ENCODE assay signal across 11 cellular contexts in genomic region chr7:1158203-1159126, GRCh38. TPM values are rescaled to one million over a fixed set of nuclear protein-coding genes. Genes with fewer than 3 reads are reported as not detected.
A peak's percentile ranks its signal among the peaks of the same experiment; 100 is the strongest.
DNase-seq lines count a peak whose midpoint lies in the region; ATAC-seq, FAIRE-seq and TF ChIP-seq lines count a peak whose summit lies in the region.
"Had no signal": no experiment of that assay in that cellular context is flagged by ENCODE, and none has a peak within 500 bp of the region (broad histone marks: within the 10 kb centered on the region; RNA-seq: fewer than 3 reads in every experiment).

No MANE protein-coding gene starts in this region.

- no peak overlapping the region for H2AFZ ChIP-seq in K562 (ENCODE audit: low read depth, low read length)
- H2AFZ ChIP-seq in mesenchymal stem cell (ENCODE audit: low read depth, low read length): no peak overlapping the region

- H3K36me3 ChIP-seq in K562 (ENCODE audit: control insufficient read depth, insufficient read depth, low read length) (peaks cover 43% of the 10 kb centered on the region; the same call in 2 of the 3 replicates), mesenchymal stem cell (ENCODE audit: control insufficient read depth in 1 of 2, insufficient read depth in 2 of 2, low read depth in 1 of 2, low read length in 2 of 2) (peaks cover 34 to 52% of the 10 kb centered on the region in 2 experiments)

- CTCF ChIA-PET in K562 (lab: Yijun Ruan, JAX; ENCODE audit: low intra/inter-chr PET ratio): interaction anchor here (0.6 kb wide), 1 partner anchor 371 kb away, joined by 3 read pairs; no protein-coding TSS in a partner anchor

- TF ChIP-seq CTCF in K562 (IDR thresholded peaks at IDR 0.05 in 2 of 3, conservative IDR thresholded peaks at IDR 0.05 in 1 of 3; ENCODE audit: insufficient read depth in 2 of 3, low read depth in 1 of 3, low read length in 3 of 3): no peak

- in situ Hi-C loops in K562 (cut with MboI): loop anchor here (25.0 kb wide), 1 partner anchor 171 kb away; the partner anchor contains the start of genes COX19 and CYP2W1

- TF ChIP-seq POLR2A in K562 (conservative IDR thresholded peaks at IDR 0.05): no peak

- H4K20me1 ChIP-seq in K562 (replicated peaks; ENCODE audit: control insufficient read depth, insufficient read depth, low read length): 0 out of 2 replicates have a peak, but pooled peaks cover 5% of the 10 kb centered on the region

- ATAC-seq in Right ventricle myocardium inferior (no peak), left ventricle myocardium superior (no peak), K562 (no peak)

- H3K9me1 ChIP-seq in K562 (ENCODE audit: control insufficient read depth, insufficient read depth, low read length): no peaks in the 10 kb centered on the region

- DNase-seq in Right ventricle myocardium inferior (ENCODE audit: missing footprints) (peak; percentile 14), left ventricle myocardium superior (no peak), K562 (ENCODE audit: extremely low read depth in 1 of 4, low spot score in 3 of 4) (peak in 2 of 4 experiments; percentile 23 to 29), mesenchymal stem cell (no peak), urothelium cell line (ENCODE audit: low spot score) (no peak), iPS-NIHi11 (ENCODE audit: low spot score) (no peak), OCI-M2 (lab: John Stamatoyannopoulos, UW; ENCODE audit: unreplicated experiment) (no peak), SW480 (ENCODE audit: low spot score) (no peak)
- DNase-seq: GF-D8, NCI-H2081 treated with DMSO at 0.1 percent for 48 hours had no signal

- H3K4ac ChIP-seq in mesenchymal stem cell (ENCODE audit: low read depth in 1 of 2, low read length in 2 of 2): no peak overlapping the region

- H3K9ac ChIP-seq in K562 (ENCODE audit: insufficient read depth in 1 of 2, low read depth in 2 of 2, low read length in 2 of 2): peak overlapping the region; percentile 91 to 98
- peak overlapping the region; percentile 98 for H3K9ac ChIP-seq in mesenchymal stem cell (ENCODE audit: low read length)

- H3K4me1 ChIP-seq in K562 (replicated peaks in 1 of 2; ENCODE audit: control insufficient read depth in 2 of 2, insufficient read depth in 2 of 2, low read length in 2 of 2) (peaks cover 0 to 23% of the 10 kb centered on the region in 2 experiments; a peak in 3 of 5 replicates), mesenchymal stem cell (ENCODE audit: control insufficient read depth, insufficient read depth, low read depth, low read length) (peaks cover 32% of the 10 kb centered on the region)

- H3K79me1 ChIP-seq in mesenchymal stem cell (replicated peaks; ENCODE audit: low read length, poor library complexity, severe bottlenecking): peaks cover 29% of the 10 kb centered on the region

- FAIRE-seq in K562 (lab: Jason Lieb, UNC) (peak; percentile 65), urothelium cell line (lab: Jason Lieb, UNC) (peak; percentile 67)
- FAIRE-seq: islet of Langerhans had no signal

- H2BK15ac ChIP-seq in mesenchymal stem cell (ENCODE audit: low read depth, poor library complexity, severe bottlenecking): no peak overlapping the region

- H4K91ac ChIP-seq in mesenchymal stem cell (ENCODE audit: low read length): no peak overlapping the region

- BruUV-seq in K562 (replicated peaks; lab: Mats Ljungman, UMichigan): TSS peak; percentile 58

- H3K18ac ChIP-seq in mesenchymal stem cell (ENCODE audit: low read depth in 1 of 2, low read length in 2 of 2): no peak overlapping the region

- TF ChIP-seq RAD21 in K562 (CRISPR knock-in tag; conservative IDR thresholded peaks at IDR 0.05 in 1 of 2, IDR thresholded peaks at IDR 0.05 in 1 of 2): no peak

- H3K27me3 ChIP-seq in K562 (ENCODE audit: control insufficient read depth in 2 of 2, insufficient read depth in 2 of 2, low read length in 2 of 2) (no peaks in the 10 kb centered on the region), mesenchymal stem cell (ENCODE audit: control insufficient read depth in 1 of 2, insufficient read depth in 1 of 2, low read length in 2 of 2) (no peaks in the 10 kb centered on the region)

- H2AK5ac ChIP-seq in mesenchymal stem cell (ENCODE audit: low read length, severe bottlenecking): no peak overlapping the region

- no peak overlapping the region for H3K23ac ChIP-seq in mesenchymal stem cell (ENCODE audit: low read length in 2 of 2)

- intact Hi-C loops in Right ventricle myocardium inferior (cut with DNase I) (no loop called here), left ventricle myocardium superior (cut with micrococcal nuclease) (no loop called here), K562 (cut with micrococcal nuclease) (no loop called here)

- WGBS in K562 (ENCODE audit: insufficient coverage, low coverage, missing lambda C conversion rate): 32% methylated on average over 25 of the region's 25 CpGs
- WGBS in mesenchymal stem cell: 76% methylated on average over 25 of the region's 25 CpGs

- H3K4me3 ChIP-seq in K562 (peak overlapping the region; percentile 99), mesenchymal stem cell (ENCODE audit: insufficient read depth in 1 of 2, low read depth in 1 of 2, low read length in 2 of 2) (peak overlapping the region; percentile 66 to 100)

- H3K27ac ChIP-seq in K562 (ENCODE audit: extremely low read depth, low read depth, low read length) (no peak overlapping the region; the same call in 2 of the 3 replicates), mesenchymal stem cell (ENCODE audit: low read length, poor library complexity, severe bottlenecking) (no peak overlapping the region)

- no peak for TF ChIP-seq EP300 in K562 (IDR thresholded peaks at IDR 0.05; ENCODE audit: low read length)

- H3K4me2 ChIP-seq in K562 (ENCODE audit: insufficient read depth, low read length) (peak overlapping the region; percentile 71), mesenchymal stem cell (ENCODE audit: low read length, poor library complexity, severe bottlenecking) (peak overlapping the region; percentile 97)

- no peak overlapping the region for H4K8ac ChIP-seq in mesenchymal stem cell (ENCODE audit: low read length)

- no peak overlapping the region for H3K14ac ChIP-seq in mesenchymal stem cell (ENCODE audit: low read length in 2 of 2)

- no peak overlapping the region for H2BK5ac ChIP-seq in mesenchymal stem cell (ENCODE audit: low read depth, low read length, poor library complexity, severe bottlenecking)

- no peaks in the 10 kb centered on the region for H3K9me3 ChIP-seq in K562 (replicated peaks; ENCODE audit: control insufficient read depth, insufficient read depth, low read depth, low read length)
- H3K9me3 ChIP-seq in mesenchymal stem cell (ENCODE audit: control insufficient read depth, low read length): no peaks in the 10 kb centered on the region

- peak overlapping the region in 1 of 2 experiments; percentile 22 for H2BK12ac ChIP-seq in mesenchymal stem cell (ENCODE audit: low read length in 2 of 2)

- peaks cover 37% of the 10 kb centered on the region for H3K79me2 ChIP-seq in K562 (ENCODE audit: control insufficient read depth, insufficient read depth, low read length)

- POLR2A ChIA-PET in K562 (lab: Yijun Ruan, JAX): interaction anchor here (1.2 kb wide), 1 partner anchor 20 kb away, joined by 4 read pairs; a partner anchor contains a TSS

- no peak overlapping the region for H2BK120ac ChIP-seq in mesenchymal stem cell (ENCODE audit: low read depth, low read length)

TF ChIP-seq in K562, 482 proteins besides CTCF, POLR2A, EP300 and RAD21:
- TF ChIP-seq RFX1 (IDR thresholded peaks at IDR 0.05): no peak
- TF ChIP-seq ZNF197 (CRISPR knock-in tag; IDR thresholded peaks at IDR 0.05; ENCODE audit: low read depth): no peak
- TF ChIP-seq ZNF75A (CRISPR knock-in tag; IDR thresholded peaks at IDR 0.05): no peak
- no peak for TF ChIP-seq FOXJ2 (tag; IDR thresholded peaks at IDR 0.05)
- TF ChIP-seq ZNF143 (CRISPR knock-in tag; IDR thresholded peaks at IDR 0.05): 0 out of 2 replicates have a peak, but pooled peaks have one; percentile 28
- no peak for TF ChIP-seq HMG20B (CRISPR knock-in tag; IDR thresholded peaks at IDR 0.05)

RNA-seq across cellular contexts. Expression of gene ZFAND2A, which starts 1.5 kb away (rescaled TPM):
- total RNA-seq in Right ventricle myocardium inferior: 5.9 TPM
- 5.9 TPM for total RNA-seq in left ventricle myocardium superior
- total RNA-seq in K562 (2011; cell fraction: chromatin; rRNA removed; ENCODE audit: low replicate concordance): 26.3 and 37.7 TPM in 2 replicates
- total RNA-seq in K562 (2011; cell fraction: nucleolus; rRNA removed): 23.7 and 28.0 TPM in 2 replicates
- 27.5 and 34.4 TPM in 2 replicates for total RNA-seq in K562 (2011; cell fraction: nucleoplasm; rRNA removed)
- 19.9 and 23.1 TPM in 2 replicates for total RNA-seq in K562 (2014; rRNA removed)
- 16.6 and 16.8 TPM in 2 replicates for total RNA-seq in K562 (2014; rRNA removed; fragmentation: Illumina TruSeq; extraction: Trizol)
- 20.0 and 21.2 TPM in 2 replicates for total RNA-seq in K562 (2015; rRNA removed; fragmentation: Illumina TruSeq; extraction: Trizol)
- total RNA-seq in K562 (2021): 20.6 and 22.3 TPM in 2 replicates
- 31.7 and 33.7 TPM in 2 replicates for polyA plus RNA-seq in K562 (2011; rRNA removed)
- 20.8 and 27.0 TPM in 2 replicates for polyA plus RNA-seq in K562 (2011; cell fraction: cytosol; rRNA removed)
- polyA plus RNA-seq in K562 (2011; cell fraction: nucleus; rRNA removed): 25.8 and 30.3 TPM in 2 replicates
- 24.8 and 25.2 TPM in 2 replicates for polyA plus RNA-seq in K562 (2012)
- polyA plus RNA-seq in K562 (2014; fragmentation: Illumina TruSeq; extraction: Trizol): 21.5 and 26.1 TPM in 2 replicates
- 10 to 100 TPM; 54.3 to 56.8 TPM for polyA plus RNA-seq in K562 (2014; fragmentation: Nextera tagmentation; extraction: Ambion mirVana)
- 26.2 and 27.3 TPM in 2 replicates for polyA plus RNA-seq in K562 (2014; rRNA removed)
- polyA minus RNA-seq in K562 (2011; rRNA and poly(A)+ RNA removed): 11.8 and 19.2 TPM in 2 replicates
- 7.3 and 7.9 TPM in 2 replicates for polyA minus RNA-seq in K562 (2011; cell fraction: cytosol; rRNA and poly(A)+ RNA removed)
- 13.1 and 18.9 TPM in 2 replicates for polyA minus RNA-seq in K562 (2011; cell fraction: nucleus; rRNA and poly(A)+ RNA removed)
- 16.9 TPM for polyA plus RNA-seq in mesenchymal stem cell (2013, experiment 1 of 2)
- polyA plus RNA-seq in mesenchymal stem cell (2013, experiment 2 of 2): 17.7 TPM
